21 cellular contexts compared by ENCODE assay signal in genomic region chr3:47772047-47772446, GRCh38. TPM values are rescaled to one million over a fixed set of nuclear protein-coding genes. Genes with fewer than 3 reads are reported as not detected.
DNase-seq lines count a peak whose midpoint lies in the region; ATAC-seq, FAIRE-seq and TF ChIP-seq lines count a peak whose summit lies in the region.
"Had no signal": no experiment of that assay in that cellular context is flagged by ENCODE, and none has a peak within 500 bp of the region (broad histone marks: within the 10 kb centered on the region; RNA-seq: fewer than 3 reads in every experiment).

No MANE protein-coding gene starts in this region.

- no peaks in the 10 kb centered on the region for H3K27me3 Mint-ChIP-seq in chondrocyte (ENCODE audit: low read depth)
- no peaks in the 10 kb centered on the region for H3K27me3 Mint-ChIP-seq in progenitor cell of endocrine pancreas
- H3K27me3 Mint-ChIP-seq: CD4-positive, alpha-beta memory T cell had no signal

- H3K27me3 ChIP-seq in HepG2 (ENCODE audit: control insufficient read depth in 1 of 2, insufficient read depth in 2 of 2, low read length in 2 of 2) (no peaks in the 10 kb centered on the region), right lobe of liver (no peaks in the 10 kb centered on the region), tibial artery (no peaks in the 10 kb centered on the region)
- H3K27me3 ChIP-seq: BLaER1 had no signal

- H3K36me3 ChIP-seq in HepG2 (replicated peaks in 1 of 2; ENCODE audit: control insufficient read depth in 1 of 2, insufficient read depth in 2 of 2, low read length in 2 of 2) (peaks cover 4 to 33% of the 10 kb centered on the region in 2 experiments; a peak in 4 of 5 replicates), right lobe of liver (peaks cover 0 to 30% (median 9%) of the 10 kb centered on the region in 4 donors), tibial artery (peaks cover 15 to 27% (median 19%) of the 10 kb centered on the region in 3 donors)

- POLR2A ChIA-PET in HepG2 (lab: Yijun Ruan, JAX): no interaction called here

- no peak overlapping the region for H2AFZ ChIP-seq in HepG2 (ENCODE audit: low read length)
- H2AFZ ChIP-seq: GM23338 had no signal

- ATAC-seq in HepG2 (no peak), right lobe of liver (no peak), sciatic nerve (no peak)
- ATAC-seq: GM23338 had no signal

- H3K4me2 ChIP-seq in HepG2 (ENCODE audit: low read depth, low read length): no peak overlapping the region
- H3K4me2 ChIP-seq: BLaER1, GM23338 had no signal

- 96% methylated on average over 8 of the region's 8 CpGs for WGBS in HepG2 (ENCODE audit: low lambda C conversion rate)
- WGBS in right lobe of liver (ENCODE audit: insufficient coverage, low coverage, low lambda C conversion rate, missing lambda C conversion rate): 89% methylated on average over 4 of the region's 8 CpGs

- H3K9me3 ChIP-seq in HepG2 (ENCODE audit: low read length) (no peaks in the 10 kb centered on the region), right lobe of liver (no peaks in the 10 kb centered on the region), tibial artery (no peaks in the 10 kb centered on the region)
- H3K9me3 ChIP-seq: BLaER1 had no signal

- no peak for TF ChIP-seq POLR2A in HepG2 (IDR thresholded peaks at IDR 0.05; ENCODE audit: insufficient read depth in 1 of 2, low read depth in 2 of 2, low read length in 2 of 2)
- TF ChIP-seq POLR2A in right lobe of liver (IDR thresholded peaks at IDR 0.05): no peak

- CTCF ChIA-PET in HepG2 (lab: Yijun Ruan, JAX; ENCODE audit: low intra/inter-chr PET ratio, low total read pairs): no interaction called here

- H3K4me3 ChIP-seq in HepG2 (replicated peaks in 1 of 3; ENCODE audit: insufficient read depth in 1 of 3, low read depth in 2 of 3, low read length in 3 of 3): no peak overlapping the region
- H3K4me3 ChIP-seq in right lobe of liver: no peak overlapping the region
- H3K4me3 ChIP-seq in tibial artery: no peak overlapping the region
- H3K4me3 ChIP-seq: BLaER1, GM23338 had no signal

- no TSS peak for BruUV-seq in HepG2 (replicated peaks; lab: Mats Ljungman, UMichigan)

- no peak overlapping the region for H3K9ac ChIP-seq in HepG2 (ENCODE audit: insufficient read depth, low read depth, low read length)
- H3K9ac ChIP-seq: BLaER1 had no signal

- TF ChIP-seq EP300 in HepG2 (IDR thresholded peaks at IDR 0.05; ENCODE audit: low read depth in 2 of 2, low read length in 2 of 2): no peak
- TF ChIP-seq EP300 in HepG2 (CRISPR knock-in tag; IDR thresholded peaks at IDR 0.05; ENCODE audit: borderline replicate concordance): no peak

- H4K20me1 ChIP-seq in HepG2 (ENCODE audit: insufficient read depth, low read length): peaks cover 28% of the 10 kb centered on the region

- H3K27ac ChIP-seq in HepG2 (ENCODE audit: extremely low read length, insufficient read depth, low read length) (no peak overlapping the region), right lobe of liver (no peak overlapping the region), tibial artery (no peak overlapping the region)
- H3K27ac ChIP-seq: BLaER1, HL-60 had no signal

- peaks cover 8% of the 10 kb centered on the region for H3K36me3 Mint-ChIP-seq in chondrocyte (ENCODE audit: low read depth)
- H3K36me3 Mint-ChIP-seq in progenitor cell of endocrine pancreas (ENCODE audit: insufficient read depth): peaks cover 15% of the 10 kb centered on the region

- H3K4me1 Mint-ChIP-seq in chondrocyte (ENCODE audit: low read depth) (peaks cover 16% of the 10 kb centered on the region), progenitor cell of endocrine pancreas (ENCODE audit: low read depth) (peaks cover 2% of the 10 kb centered on the region)

- H3K27ac Mint-ChIP-seq in chondrocyte (ENCODE audit: unreplicated experiment) (no peak overlapping the region), progenitor cell of endocrine pancreas (peak overlapping the region; percentile 33)
- H3K27ac Mint-ChIP-seq: GM23338, HFFc6 had no signal

- H3K79me2 ChIP-seq in HepG2 (ENCODE audit: insufficient read depth, low read length): peaks cover 78% of the 10 kb centered on the region

- H3K4me1 ChIP-seq in HepG2 (ENCODE audit: insufficient read depth, low read length) (peaks cover 4% of the 10 kb centered on the region), right lobe of liver (no peaks in the 10 kb centered on the region), tibial artery (peaks cover 0 to 10% (median 0%) of the 10 kb centered on the region in 4 donors)

- intact Hi-C loops in HepG2 (cut with micrococcal nuclease; ENCODE audit: unreplicated experiment) (no loop called here), right lobe of liver (cut with DNase I) (no loop called here), sciatic nerve (cut with DNase I) (no loop called here), tibial artery (cut with DNase I; ENCODE audit: low total_unique reads) (no loop called here)

- in situ Hi-C loops in HepG2 (cut with HindIII; ENCODE audit: extremely low pct_ligation_motif_present, low pct_unique_long_range_greater_than_20kb): no loop called here

- H3K9me3 Mint-ChIP-seq in chondrocyte (ENCODE audit: low read depth) (no peaks in the 10 kb centered on the region), progenitor cell of endocrine pancreas (ENCODE audit: low read depth) (no peaks in the 10 kb centered on the region)
- H3K9me3 Mint-ChIP-seq: CD14-positive monocyte, GM23338, HFFc6 had no signal

- H3K4me3 Mint-ChIP-seq in chondrocyte (ENCODE audit: unreplicated experiment) (no peak overlapping the region), progenitor cell of endocrine pancreas (ENCODE audit: low read depth) (no peak overlapping the region)
- H3K4me3 Mint-ChIP-seq: CD14-positive monocyte; CD4-positive, alpha-beta memory T cell; GM23338; HFFc6 had no signal

- no peak for TF ChIP-seq CTCF in HepG2 (CRISPR knock-in tag; IDR thresholded peaks at IDR 0.05)
- TF ChIP-seq CTCF in right lobe of liver (IDR thresholded peaks at IDR 0.05): no peak
- TF ChIP-seq CTCF in chondrocyte (IDR thresholded peaks at IDR 0.05): no peak
- TF ChIP-seq CTCF in progenitor cell of endocrine pancreas (IDR thresholded peaks at IDR 0.05; ENCODE audit: unreplicated experiment): no peak
- no peak for TF ChIP-seq CTCF in tibial artery (IDR thresholded peaks at IDR 0.05)

- no peak for DNase-seq in HepG2 (ENCODE audit: low spot score)
- no peak for DNase-seq in right lobe of liver
- peak; percentile 26 for DNase-seq in chondrocyte (ENCODE audit: low spot score)
- DNase-seq in progenitor cell of endocrine pancreas (ENCODE audit: low spot score, unreplicated experiment): no peak
- no peak for DNase-seq in hepatic stellate cell (ENCODE audit: low spot score)
- DNase-seq in sciatic nerve (ENCODE audit: low spot score): no peak
- no peak for DNase-seq in tibial artery
- DNase-seq: 8988T; CD4-positive, alpha-beta memory T cell; DMS153; DMS79; GDM1; HCEC 1CT; HFFc6 had no signal

- TF ChIP-seq RAD21 in HepG2 (CRISPR knock-in tag; IDR thresholded peaks at IDR 0.05): no peak

- FAIRE-seq in HepG2 (lab: Jason Lieb, UNC): no peak
- FAIRE-seq: GM12892, GM18507, H54 had no signal

RNA-seq across cellular contexts. Expression of gene SMARCC1, which starts 9.6 kb away (rescaled TPM):
- total RNA-seq in HepG2 (2016; rRNA removed; fragmentation: Illumina TruSeq; extraction: Trizol) (53.6 and 58.4 TPM in 2 replicates), right lobe of liver (10 to 100 TPM; 15.6 to 32.0 (median 24.1) TPM), chondrocyte (81.5 to 86.3 TPM (median 83.5 TPM) in 3 replicates), progenitor cell of endocrine pancreas (250 and 257 TPM in 2 replicates), sciatic nerve (77.0 TPM)
- 31.7 and 35.7 TPM in 2 replicates for total RNA-seq in HepG2 (2016; cell fraction: cytosol; rRNA removed; fragmentation: Illumina TruSeq; extraction: Trizol; ENCODE audit: low read depth)
- total RNA-seq in HepG2 (2016; cell fraction: insoluble cytoplasmic fraction; rRNA removed; fragmentation: Illumina TruSeq; extraction: Trizol): 46.9 and 62.8 TPM in 2 replicates
- total RNA-seq in HepG2 (2016; cell fraction: membrane; rRNA removed; fragmentation: Illumina TruSeq; extraction: Trizol): 19.5 and 23.9 TPM in 2 replicates
- total RNA-seq in HepG2 (2016; cell fraction: nucleus; rRNA removed; fragmentation: Illumina TruSeq; extraction: Trizol): 53.6 and 55.4 TPM in 2 replicates
- 38.3 and 47.9 TPM in 2 replicates for polyA plus RNA-seq in HepG2 (2011; rRNA removed)
- polyA plus RNA-seq in HepG2 (2011; cell fraction: cytosol; rRNA removed): 11.9 and 13.7 TPM in 2 replicates
- 28.8 and 29.2 TPM in 2 replicates for polyA plus RNA-seq in HepG2 (2011; cell fraction: nucleus; rRNA removed)
- polyA plus RNA-seq in HepG2 (2012): 35.0 and 49.8 TPM in 2 replicates
- polyA plus RNA-seq in HepG2 (2016; cell fraction: cytosol; fragmentation: Illumina TruSeq; extraction: Trizol; ENCODE audit: low read depth): 1.8 and 2.0 TPM in 2 replicates
- polyA plus RNA-seq in HepG2 (2016; cell fraction: insoluble cytoplasmic fraction; fragmentation: Illumina TruSeq; extraction: Trizol; ENCODE audit: low read depth): 35.8 and 41.7 TPM in 2 replicates
- polyA plus RNA-seq in HepG2 (2016; cell fraction: membrane; fragmentation: Illumina TruSeq; extraction: Trizol; ENCODE audit: low read depth): 4.7 and 6.4 TPM in 2 replicates
- 53.2 and 60.9 TPM in 2 replicates for polyA plus RNA-seq in HepG2 (2016; cell fraction: nucleus; fragmentation: Illumina TruSeq; extraction: Trizol; ENCODE audit: insufficient read depth, low read depth)
- 72.6 and 165 TPM in 2 replicates for polyA minus RNA-seq in HepG2 (2011; rRNA and poly(A)+ RNA removed; ENCODE audit: low replicate concordance)
- polyA minus RNA-seq in HepG2 (2011; cell fraction: cytosol; rRNA and poly(A)+ RNA removed): 31.1 and 46.0 TPM in 2 replicates
- polyA minus RNA-seq in HepG2 (2011; cell fraction: nucleus; rRNA and poly(A)+ RNA removed): 73.1 and 73.5 TPM in 2 replicates

RNA-seq across cellular contexts. Expression of gene DHX30, which starts 30.9 kb away (rescaled TPM):
- total RNA-seq in HepG2 (2016; rRNA removed; fragmentation: Illumina TruSeq; extraction: Trizol) (45.6 and 59.4 TPM in 2 replicates), right lobe of liver (10 to 100 TPM; 20.1 to 40.9 (median 28.7) TPM), chondrocyte (44.8 to 73.7 TPM (median 47.5 TPM) in 3 replicates), progenitor cell of endocrine pancreas (115 and 130 TPM in 2 replicates), sciatic nerve (57.2 TPM)
- 13.6 and 17.0 TPM in 2 replicates for total RNA-seq in HepG2 (2016; cell fraction: cytosol; rRNA removed; fragmentation: Illumina TruSeq; extraction: Trizol; ENCODE audit: low read depth)
- 38.6 and 62.5 TPM in 2 replicates for total RNA-seq in HepG2 (2016; cell fraction: insoluble cytoplasmic fraction; rRNA removed; fragmentation: Illumina TruSeq; extraction: Trizol)
- 22.4 and 24.3 TPM in 2 replicates for total RNA-seq in HepG2 (2016; cell fraction: membrane; rRNA removed; fragmentation: Illumina TruSeq; extraction: Trizol)
- total RNA-seq in HepG2 (2016; cell fraction: nucleus; rRNA removed; fragmentation: Illumina TruSeq; extraction: Trizol): 62.9 and 74.7 TPM in 2 replicates
- 30.6 and 40.7 TPM in 2 replicates for polyA plus RNA-seq in HepG2 (2011; rRNA removed)
- 28.3 and 39.0 TPM in 2 replicates for polyA plus RNA-seq in HepG2 (2011; cell fraction: cytosol; rRNA removed)
- 163 and 197 TPM in 2 replicates for polyA plus RNA-seq in HepG2 (2011; cell fraction: nucleus; rRNA removed)
- 24.2 and 29.1 TPM in 2 replicates for polyA plus RNA-seq in HepG2 (2012)
- 11.0 and 12.5 TPM in 2 replicates for polyA plus RNA-seq in HepG2 (2016; cell fraction: cytosol; fragmentation: Illumina TruSeq; extraction: Trizol; ENCODE audit: low read depth)
- polyA plus RNA-seq in HepG2 (2016; cell fraction: insoluble cytoplasmic fraction; fragmentation: Illumina TruSeq; extraction: Trizol; ENCODE audit: low read depth): 25.7 and 33.1 TPM in 2 replicates
- polyA plus RNA-seq in HepG2 (2016; cell fraction: membrane; fragmentation: Illumina TruSeq; extraction: Trizol; ENCODE audit: low read depth): 9.0 and 9.5 TPM in 2 replicates
- 92.0 and 98.7 TPM in 2 replicates for polyA plus RNA-seq in HepG2 (2016; cell fraction: nucleus; fragmentation: Illumina TruSeq; extraction: Trizol; ENCODE audit: insufficient read depth, low read depth)
- 105 and 153 TPM in 2 replicates for polyA minus RNA-seq in HepG2 (2011; rRNA and poly(A)+ RNA removed; ENCODE audit: low replicate concordance)
- polyA minus RNA-seq in HepG2 (2011; cell fraction: cytosol; rRNA and poly(A)+ RNA removed): 32.0 and 32.5 TPM in 2 replicates
- polyA minus RNA-seq in HepG2 (2011; cell fraction: nucleus; rRNA and poly(A)+ RNA removed): 66.0 and 72.5 TPM in 2 replicates
